Comparison of ENCODE assay signal across 9 cellular contexts in the genomic region with DNA sequence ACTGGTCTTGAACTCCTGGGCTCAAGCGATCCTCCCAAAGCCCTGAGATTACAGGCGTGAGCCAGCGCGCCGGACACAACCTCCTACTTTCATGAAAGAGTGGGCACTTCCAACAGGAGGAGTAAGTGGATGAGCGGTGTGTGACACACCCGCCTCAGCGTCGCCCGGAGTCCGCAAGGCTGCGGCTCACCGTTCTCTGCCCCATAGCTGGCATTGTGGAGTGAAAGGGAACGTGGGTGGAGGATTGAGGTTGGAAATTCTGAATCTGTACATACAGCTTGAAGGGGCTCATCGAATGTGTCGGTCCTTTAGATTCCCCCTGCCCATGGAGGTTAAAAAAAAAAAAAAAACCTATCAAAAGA. TPM values are rescaled to one million over a fixed set of nuclear protein-coding genes. Genes with fewer than 3 reads are reported as not detected.
DNase-seq lines count a peak whose midpoint lies in the region; ATAC-seq and TF ChIP-seq lines count a peak whose summit lies in the region.
"Had no signal": no experiment of that assay in that cellular context is flagged by ENCODE, and none has a peak within 500 bp of the region (broad histone marks: within the 10 kb centered on the region; RNA-seq: fewer than 3 reads in every experiment).

No MANE protein-coding gene starts in this region.

- H4K20me1 ChIP-seq in BLaER1, result peaks cover 28% of the 10 kb centered on the region; the same call in 1 of the 2 replicates

- peaks cover 17% of the 10 kb centered on the region for H3K36me3 ChIP-seq in BLaER1
- H3K36me3 ChIP-seq in HUES6 (ENCODE audit: control insufficient read depth, insufficient read depth, low read length), result no peaks in the 10 kb centered on the region
- no peaks in the 10 kb centered on the region for H3K36me3 ChIP-seq in esophagus squamous epithelium
- peaks cover 2 to 23% of the 10 kb centered on the region in 2 donors for H3K36me3 ChIP-seq in neuronal stem cell (replicated peaks in 1 of 2; ENCODE audit: control insufficient read depth in 2 of 2, insufficient read depth in 2 of 2, low read length in 2 of 2)
- H3K36me3 ChIP-seq in tibial artery, result no peaks in the 10 kb centered on the region

- no peak overlapping the region for H4K91ac ChIP-seq in neuronal stem cell (ENCODE audit: low read depth, low read length, poor library complexity)

- no peak overlapping the region for H2AK5ac ChIP-seq in neuronal stem cell (ENCODE audit: low read depth, low read length)

- peak; percentile 44 for DNase-seq in activated CD8-positive, alpha-beta T cell treated with anti-CD3 and anti-CD28 coated beads, Interleukin-2, amount 10 ng/mL, durations not matched to agents 7 days and 5 days
- DNase-seq in esophagus squamous epithelium (lab: John Stamatoyannopoulos, UW) (no peak), neuronal stem cell (ENCODE audit: low spot score) (no peak), tibial artery (no peak), NCI-H2171 (lab: John Stamatoyannopoulos, UW) (no peak)

- TF ChIP-seq POLR2A in esophagus squamous epithelium (IDR thresholded peaks at IDR 0.05), result no peak

- peaks cover 10% of the 10 kb centered on the region for H3K27me3 Mint-ChIP-seq in activated CD8-positive, alpha-beta T cell treated with anti-CD3 and anti-CD28 coated beads, Interleukin-2, amount 10 ng/mL, durations not matched to agents 7 days and 5 days (ENCODE audit: low read depth)

- H4K8ac ChIP-seq in neuronal stem cell (ENCODE audit: low read depth, low read length), result no peak overlapping the region

- intact Hi-C loops in esophagus squamous epithelium (cut with DNase I), result no loop called here
- intact Hi-C loops in tibial artery (cut with DNase I; ENCODE audit: low total_unique reads), result no loop called here

- H3K9ac ChIP-seq in BLaER1 (peak overlapping the region; percentile 91), HUES6 (ENCODE audit: low read length) (peak overlapping the region; percentile 62), neuronal stem cell (ENCODE audit: low read depth, low read length, poor library complexity) (no peak overlapping the region)

- H3K4me1 Mint-ChIP-seq in activated CD8-positive, alpha-beta T cell treated with anti-CD3 and anti-CD28 coated beads, Interleukin-2, amount 10 ng/mL, durations not matched to agents 7 days and 5 days (ENCODE audit: low read depth), result peaks cover 21% of the 10 kb centered on the region

- H3K4me2 ChIP-seq in BLaER1 (peak overlapping the region; percentile 93), neuronal stem cell (ENCODE audit: insufficient read depth, low read length, poor library complexity, severe bottlenecking) (peak overlapping the region; percentile 80)

- H2BK120ac ChIP-seq in neuronal stem cell (ENCODE audit: low read depth, low read length), result peak overlapping the region; percentile 22

- H3K18ac ChIP-seq in neuronal stem cell (ENCODE audit: low read length), result peak overlapping the region; percentile 96

- peak overlapping the region; percentile 65 for H3K27ac Mint-ChIP-seq in activated CD8-positive, alpha-beta T cell treated with anti-CD3 and anti-CD28 coated beads, Interleukin-2, amount 10 ng/mL, durations not matched to agents 7 days and 5 days

- H3K4me1 ChIP-seq in BLaER1 (peaks cover 60% of the 10 kb centered on the region), HUES6 (ENCODE audit: control insufficient read depth, insufficient read depth, low read length) (peaks cover 8% of the 10 kb centered on the region; the same call in 1 of the 2 replicates), esophagus squamous epithelium (peaks cover 40 to 69% (median 48%) of the 10 kb centered on the region in 3 donors), neuronal stem cell (ENCODE audit: control insufficient read depth in 2 of 2, insufficient read depth in 1 of 2, low read depth in 1 of 2, low read length in 2 of 2) (peaks cover 18 to 20% of the 10 kb centered on the region in 2 donors), tibial artery (peaks cover 0 to 21% (median 12%) of the 10 kb centered on the region in 4 donors)

- H3K27me3 ChIP-seq in BLaER1 (no peaks in the 10 kb centered on the region), HUES6 (ENCODE audit: control insufficient read depth, insufficient read depth, low read length) (peaks cover 18% of the 10 kb centered on the region; the same call in 1 of the 2 replicates), esophagus squamous epithelium (no peaks in the 10 kb centered on the region), neuronal stem cell (ENCODE audit: control insufficient read depth in 3 of 3, insufficient read depth in 3 of 3, low read depth in 1 of 3, low read length in 3 of 3) (no peaks in the 10 kb centered on the region), tibial artery (peaks cover 0 to 31% of the 10 kb centered on the region in 2 donors)

- TF ChIP-seq CTCF in esophagus squamous epithelium (IDR thresholded peaks at IDR 0.05) (no peak), tibial artery (IDR thresholded peaks at IDR 0.05) (no peak)

- no peaks in the 10 kb centered on the region for H3K9me3 ChIP-seq in BLaER1
- H3K9me3 ChIP-seq in HUES6 (ENCODE audit: control insufficient read depth, insufficient read depth, low read depth, low read length), result no peaks in the 10 kb centered on the region
- H3K9me3 ChIP-seq in esophagus squamous epithelium, result no peaks in the 10 kb centered on the region
- no peaks in the 10 kb centered on the region for H3K9me3 ChIP-seq in neuronal stem cell (replicated peaks in 1 of 2; ENCODE audit: control insufficient read depth in 2 of 2, insufficient read depth in 1 of 2, low read depth in 1 of 2, low read length in 2 of 2)
- H3K9me3 ChIP-seq in tibial artery, result no peaks in the 10 kb centered on the region

- H3K9me3 Mint-ChIP-seq in activated CD8-positive, alpha-beta T cell treated with anti-CD3 and anti-CD28 coated beads, Interleukin-2, amount 10 ng/mL, durations not matched to agents 7 days and 5 days (ENCODE audit: insufficient read depth), result no peaks in the 10 kb centered on the region

- POLR2A ChIA-PET in activated CD8-positive, alpha-beta T cell treated with anti-CD3 and anti-CD28 coated beads, Interleukin-2, amount 10 ng/mL, durations not matched to agents 7 days and 5 days (lab: Charles Lee), result interaction anchor here (0.6 to 0.7 kb wide), 2 partner anchors 15 to 577 kb away, joined by 3 to 4 read pairs; no protein-coding TSS in a partner anchor

- peak; percentile 30 for ATAC-seq in GM19463 (IDR thresholded peaks at IDR 0.05; ENCODE audit: unreplicated experiment)
- ATAC-seq in activated CD8-positive, alpha-beta T cell treated with anti-CD3 and anti-CD28 coated beads, Interleukin-2, amount 10 ng/mL, durations not matched to agents 7 days and 5 days, result peak; percentile 38

- H3K4me3 Mint-ChIP-seq in activated CD8-positive, alpha-beta T cell treated with anti-CD3 and anti-CD28 coated beads, Interleukin-2, amount 10 ng/mL, durations not matched to agents 7 days and 5 days, result peak overlapping the region; percentile 72

- H3K4ac ChIP-seq in neuronal stem cell (ENCODE audit: low read length), result no peak overlapping the region

- no peak overlapping the region for H3K14ac ChIP-seq in neuronal stem cell (ENCODE audit: low read length)

- WGBS in esophagus squamous epithelium, 2 donors, result 20 to 24% methylated on average over 10 of the region's 16 CpGs
- WGBS in neuronal stem cell (ENCODE audit: extremely low coverage in 2 of 2, insufficient read length in 2 of 2, insufficient replicate concordance in 1 of 2), 2 donors, result no CpG with 5 or more reads among the region's 16 CpGs

- H3K36me3 Mint-ChIP-seq in activated CD8-positive, alpha-beta T cell treated with anti-CD3 and anti-CD28 coated beads, Interleukin-2, amount 10 ng/mL, durations not matched to agents 7 days and 5 days (ENCODE audit: low read depth), result peaks cover 2% of the 10 kb centered on the region

- no peak overlapping the region for H3K23ac ChIP-seq in neuronal stem cell (ENCODE audit: low read depth, low read length, poor library complexity)

- H2BK5ac ChIP-seq in neuronal stem cell (ENCODE audit: low read length), result peak overlapping the region; percentile 57

- H3K27ac ChIP-seq in BLaER1, result peak overlapping the region; percentile 91
- peak overlapping the region; percentile 28; the same call in 1 of the 2 replicates for H3K27ac ChIP-seq in HUES6 (ENCODE audit: low read depth, low read length)
- H3K27ac ChIP-seq in esophagus squamous epithelium, result peak overlapping the region; percentile 79 to 90 (median 88)
- peak overlapping the region; percentile 84 for H3K27ac ChIP-seq in neuronal stem cell (replicated peaks; ENCODE audit: low read length)
- H3K27ac ChIP-seq in tibial artery, result peak overlapping the region; percentile 3 to 21

- peaks cover 8% of the 10 kb centered on the region for H3K79me1 ChIP-seq in neuronal stem cell (ENCODE audit: low read depth, low read length)

- H2BK15ac ChIP-seq in neuronal stem cell (ENCODE audit: low read length), result no peak overlapping the region

- H2AFZ ChIP-seq in neuronal stem cell (ENCODE audit: low read length), result peak overlapping the region; percentile 96

- H3K4me3 ChIP-seq in BLaER1, result peak overlapping the region; percentile 95
- H3K4me3 ChIP-seq in HUES6 (ENCODE audit: low read depth, low read length), result peak overlapping the region; percentile 86
- peak overlapping the region; percentile 53 to 75 (median 68) for H3K4me3 ChIP-seq in esophagus squamous epithelium
- peak overlapping the region; percentile 70 to 91 for H3K4me3 ChIP-seq in neuronal stem cell (ENCODE audit: low read length in 2 of 2)
- H3K4me3 ChIP-seq in tibial artery, result peak overlapping the region; percentile 53 to 59

- CTCF ChIA-PET in activated CD8-positive, alpha-beta T cell treated with anti-CD3 and anti-CD28 coated beads, Interleukin-2, amount 10 ng/mL, durations not matched to agents 7 days and 5 days (lab: Charles Lee), result interaction anchor here (0.8 to 3.9 kb wide), 7 partner anchors 14 to 129 kb away, joined by 3 to 32 read pairs (median 6); no protein-coding TSS in a partner anchor

- H2BK12ac ChIP-seq in neuronal stem cell (ENCODE audit: low read length), result no peak overlapping the region

RNA-seq across cellular contexts. Expression of gene PRXL2A, which starts 0.5 kb away (rescaled TPM):
- total RNA-seq in activated CD8-positive, alpha-beta T cell treated with anti-CD3 and anti-CD28 coated beads, Interleukin-2, amount 10 ng/mL, durations not matched to agents 7 days and 5 days, result 10 to 100 TPM; 14.9 to 15.3 TPM
- total RNA-seq in esophagus squamous epithelium, result 100 to 1,000 TPM in 2 of 4 donors, 10 to 100 TPM in 2; 68.0 to 185 (median 103) TPM
- polyA plus RNA-seq in neuronal stem cell (2013, experiment 1 of 2), result 118 TPM
- 122 TPM for polyA plus RNA-seq in neuronal stem cell (2013, experiment 2 of 2)

RNA-seq across cellular contexts. Expression of gene TSPAN14, which starts 46.3 kb away (rescaled TPM):
- total RNA-seq in activated CD8-positive, alpha-beta T cell treated with anti-CD3 and anti-CD28 coated beads, Interleukin-2, amount 10 ng/mL, durations not matched to agents 7 days and 5 days, result 100 to 1,000 TPM; 109 to 117 TPM
- total RNA-seq in esophagus squamous epithelium, result 100 to 1,000 TPM in 2 of 4 donors, 10 to 100 TPM in 2; 66.4 to 118 (median 89.8) TPM
- 80.2 TPM for polyA plus RNA-seq in neuronal stem cell (2013, experiment 1 of 2)
- polyA plus RNA-seq in neuronal stem cell (2013, experiment 2 of 2), result 80.5 TPM

RNA-seq across cellular contexts. Expression of gene DYDC2, which starts 51.2 kb away (rescaled TPM):
- not detected for total RNA-seq in activated CD8-positive, alpha-beta T cell treated with anti-CD3 and anti-CD28 coated beads, Interleukin-2, amount 10 ng/mL, durations not matched to agents 7 days and 5 days
- under 1 TPM in 1 of 4 donors, not detected in 3; 0.15 TPM for total RNA-seq in esophagus squamous epithelium
- 5.7 TPM for polyA plus RNA-seq in neuronal stem cell (2013, experiment 1 of 2)
- 6.9 TPM for polyA plus RNA-seq in neuronal stem cell (2013, experiment 2 of 2)
- total RNA-seq: subcutaneous adipose tissue had no signal

RNA-seq across cellular contexts. Expression of gene DYDC1, which starts 51.3 kb away (rescaled TPM):
- total RNA-seq in activated CD8-positive, alpha-beta T cell treated with anti-CD3 and anti-CD28 coated beads, Interleukin-2, amount 10 ng/mL, durations not matched to agents 7 days and 5 days, result not detected
- not detected for total RNA-seq in esophagus squamous epithelium
- polyA plus RNA-seq in neuronal stem cell (2013, experiment 1 of 2), result 0.18 TPM
- polyA plus RNA-seq in neuronal stem cell (2013, experiment 2 of 2), result not detected
- total RNA-seq: subcutaneous adipose tissue had no signal

Comparison
In these comparisons a context has a peak if more than half of its experiments do, and no peak if none do; other contexts are left out.
1. H3K27ac ChIP-seq: peak in every context shown above with its lines; median percentile 91 in BLaER1; 88 in esophagus squamous epithelium; 84 in neuronal stem cell; 28 in HUES6; 12 in tibial artery.
2. RNA of gene PRXL2A, which starts 0.5 kb away (total RNA-seq): 68.0 to 185 TPM in esophagus squamous epithelium; 14.9 to 15.3 TPM in activated CD8-positive, alpha-beta T cell treated with anti-CD3 and anti-CD28 coated beads, Interleukin-2, amount 10 ng/mL, durations not matched to agents 7 days and 5 days; every median in the first group is over 4 times any median in the second.
3. Peak in every context shown above with its lines, with median percentiles within 50 percentile points of each other: H3K4me3 ChIP-seq.